ENCODE assay signal across 11 cellular contexts in the genomic region with DNA sequence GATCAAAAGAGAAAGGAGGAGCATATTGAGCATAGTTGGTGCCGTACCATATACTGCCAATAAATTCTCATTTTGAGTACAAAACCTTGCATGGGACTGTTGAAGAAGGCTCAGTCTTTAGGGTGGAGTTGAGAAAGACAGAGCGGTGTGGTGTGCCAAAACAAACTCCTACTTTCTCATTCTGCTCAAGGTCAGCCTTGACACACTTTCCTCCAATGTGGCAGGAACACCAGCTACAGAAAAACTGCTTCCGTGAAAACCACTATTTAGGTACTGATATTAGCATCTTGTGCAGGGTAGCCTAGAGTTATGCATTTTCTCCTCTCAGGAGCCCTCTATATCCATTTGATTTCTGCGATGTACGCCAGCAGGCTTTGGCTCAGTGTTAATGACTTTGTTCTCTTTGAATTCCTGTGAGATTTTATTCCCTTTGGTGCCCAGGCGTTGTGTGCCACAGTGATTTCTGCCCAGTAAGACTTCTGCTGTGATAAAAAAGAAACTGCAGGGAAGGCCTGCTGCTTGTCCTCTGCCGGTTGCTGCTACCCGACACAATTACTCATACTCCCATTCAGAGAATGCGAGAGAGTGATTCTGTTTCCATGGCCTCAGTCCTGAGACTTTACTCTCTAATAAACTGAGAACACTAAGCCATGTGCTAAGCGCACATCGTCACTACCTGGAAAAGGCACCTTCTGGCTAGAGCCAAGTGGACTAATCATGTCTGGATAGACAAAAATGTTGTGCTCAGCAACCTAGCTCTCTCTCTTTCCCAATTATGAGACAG.
A peak's percentile ranks its signal among the peaks of the same experiment; 100 is the strongest.
DNase-seq lines count a peak whose midpoint lies in the region; ATAC-seq and TF ChIP-seq lines count a peak whose summit lies in the region.
"Had no signal": no experiment of that assay in that cellular context is flagged by ENCODE, and none has a peak within 500 bp of the region (broad histone marks: within the 10 kb centered on the region; RNA-seq: fewer than 3 reads in every experiment).

No MANE protein-coding gene starts in this region.

- H3K4me3 ChIP-seq in adipocyte (ENCODE audit: low read length) (peak overlapping the region; percentile 40), smooth muscle cell (no peak overlapping the region)
- H3K4me3 ChIP-seq: SK-N-MC had no signal

- peak overlapping the region; percentile 77 for H2AFZ ChIP-seq in smooth muscle cell (ENCODE audit: low read depth)

- no peaks in the 10 kb centered on the region for H3K79me2 ChIP-seq in smooth muscle cell (ENCODE audit: low read depth)

- H3K36me3 ChIP-seq in adipocyte (ENCODE audit: control insufficient read depth, insufficient read depth, low read length, severe bottlenecking) (no peaks in the 10 kb centered on the region), smooth muscle cell (ENCODE audit: low read depth) (no peaks in the 10 kb centered on the region)

- ATAC-seq in HG02852 (IDR thresholded peaks at IDR 0.05; ENCODE audit: unreplicated experiment), result no peak

- WGBS in smooth muscle cell (ENCODE audit: low lambda C conversion rate), result 44% methylated on average over 11 of the region's 11 CpGs

- H3K4me3 Mint-ChIP-seq in immature natural killer cell, result peak overlapping the region; percentile 60 to 81 (median 72)

- peak; percentile 17 for DNase-seq in ELR (ENCODE audit: low read depth)
- peak; percentile 45 for DNase-seq in adipocyte (ENCODE audit: low read depth)
- DNase-seq in immature natural killer cell, result peak in 2 of 3 donors; percentile 35 to 50
- no peak for DNase-seq in smooth muscle cell (lab: John Stamatoyannopoulos, UW; ENCODE audit: unreplicated experiment)
- DNase-seq in D341Med (ENCODE audit: low spot score), result no peak
- no peak for DNase-seq in stimulated activated CD4-positive, alpha-beta T cell treated with anti-CD3 and anti-CD28 coated beads, Interleukin-1b, Interleukin-23, amount 100 ng/mL, for 48 hours
- no peak for DNase-seq in NCI-H345 (lab: John Stamatoyannopoulos, UW)
- DNase-seq: DMS79 treated with DMSO at 0.1 percent for 48 hours, NCI-H2081 had no signal

- peak overlapping the region; percentile 47 for H3K27ac ChIP-seq in smooth muscle cell (ENCODE audit: low read depth)
- H3K27ac ChIP-seq: SK-N-MC had no signal

- no peaks in the 10 kb centered on the region for H4K20me1 ChIP-seq in smooth muscle cell (ENCODE audit: low read depth)

- no peaks in the 10 kb centered on the region for H3K9me3 ChIP-seq in adipocyte (ENCODE audit: control insufficient read depth, low read length)
- no peaks in the 10 kb centered on the region for H3K9me3 ChIP-seq in smooth muscle cell (replicated peaks; ENCODE audit: low read depth)

- H3K9me3 Mint-ChIP-seq in immature natural killer cell, result peaks cover 0 to 12% (median 9%) of the 10 kb centered on the region in 6 donors

- H3K27me3 ChIP-seq in adipocyte (replicated peaks; ENCODE audit: control insufficient read depth, insufficient read depth, low read length) (no peaks in the 10 kb centered on the region), smooth muscle cell (ENCODE audit: low read depth) (no peaks in the 10 kb centered on the region)

- H3K4me1 ChIP-seq in adipocyte (ENCODE audit: control insufficient read depth, insufficient read depth, low read length) (peaks cover 27% of the 10 kb centered on the region), smooth muscle cell (ENCODE audit: low read depth) (peaks cover 9% of the 10 kb centered on the region)

- H3K4me1 Mint-ChIP-seq in immature natural killer cell, result peaks cover 81 to 91% of the 10 kb centered on the region in 2 donors

- H3F3A ChIP-seq in smooth muscle cell (ENCODE audit: low read depth), result peaks cover 8% of the 10 kb centered on the region

- H3K27ac Mint-ChIP-seq in immature natural killer cell, result peak overlapping the region; percentile 80 to 94 (median 89)

- peaks cover 8 to 25% (median 17%) of the 10 kb centered on the region in 3 donors for H3K27me3 Mint-ChIP-seq in immature natural killer cell (ENCODE audit: low read depth in 3 of 3)

- peak overlapping the region; percentile 68 for H3K9ac ChIP-seq in adipocyte (ENCODE audit: low read length)
- H3K9ac ChIP-seq in smooth muscle cell (ENCODE audit: low read depth), result no peak overlapping the region

- no peak for TF ChIP-seq CTCF in smooth muscle cell (IDR thresholded peaks at IDR 0.05; ENCODE audit: borderline replicate concordance, insufficient read depth, poor library complexity, severe bottlenecking)

- peaks cover 19 to 35% (median 30%) of the 10 kb centered on the region in 3 donors for H3K36me3 Mint-ChIP-seq in immature natural killer cell

- H3K4me2 ChIP-seq in smooth muscle cell, result peak overlapping the region; percentile 61

Comparison
In these comparisons a context has a peak if more than half of its experiments do, and no peak if none do; other contexts are left out.
1. DNase-seq: peak in ELR (single experiment), adipocyte (single experiment) and immature natural killer cell (2 of 3); none in smooth muscle cell (single experiment), D341Med (single experiment), stimulated activated CD4-positive, alpha-beta T cell treated with anti-CD3 and anti-CD28 coated beads, Interleukin-1b, Interleukin-23, amount 100 ng/mL, for 48 hours (single experiment) and NCI-H345 (single experiment).